In the genomic region with DNA sequence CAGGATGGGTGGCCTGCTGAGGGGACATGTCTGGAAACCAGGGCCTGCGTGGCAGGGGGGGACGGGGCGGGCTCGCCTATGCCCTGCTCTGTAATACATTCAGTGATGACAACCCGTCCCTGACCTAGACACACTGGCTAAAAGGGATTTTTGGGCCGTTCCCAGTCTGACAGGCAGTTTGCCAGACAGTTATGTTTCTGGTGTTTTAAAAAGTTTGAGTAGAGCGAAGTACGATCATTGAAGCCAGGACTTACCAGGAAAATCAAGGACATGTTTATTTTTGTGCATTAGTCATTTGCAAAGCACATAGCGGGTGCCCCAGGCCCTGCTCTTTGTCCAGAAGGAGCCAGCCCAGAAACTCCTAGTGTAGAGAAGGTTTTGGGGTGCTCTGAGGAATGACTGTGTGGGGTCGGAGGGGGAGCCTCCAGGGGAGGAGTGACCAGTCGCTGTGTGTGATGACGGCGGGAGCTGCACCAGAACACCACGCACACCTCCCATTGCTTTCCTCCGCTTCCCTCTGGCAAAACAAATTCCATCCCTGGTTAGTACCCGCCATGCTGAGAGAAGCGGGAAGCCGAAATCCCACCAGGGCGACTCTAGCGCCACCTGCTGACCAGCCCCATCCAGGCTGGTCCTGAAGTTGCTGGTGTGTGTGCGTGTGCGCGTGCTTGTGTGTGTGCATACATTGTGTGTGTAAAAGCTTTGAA, we compare ENCODE assay signal across 9 cellular contexts. TPM values are rescaled to one million over a fixed set of nuclear protein-coding genes. Genes with fewer than 3 reads are reported as not detected.
DNase-seq lines count a peak whose midpoint lies in the region; ATAC-seq, FAIRE-seq and TF ChIP-seq lines count a peak whose summit lies in the region.
"Had no signal": no experiment of that assay in that cellular context is flagged by ENCODE, and none has a peak within 500 bp of the region (broad histone marks: within the 10 kb centered on the region; RNA-seq: fewer than 3 reads in every experiment).

No MANE protein-coding gene starts in this region.

- H3K36me3 Mint-ChIP-seq in activated naive CD8-positive, alpha-beta T cell treated with anti-CD3 and anti-CD28 coated beads, Interleukin-2, amount 10 ng/mL, durations not matched to agents 7 days and 5 days: no peaks in the 10 kb centered on the region
- peaks cover 12% of the 10 kb centered on the region for H3K36me3 Mint-ChIP-seq in glutamatergic neuron (ENCODE audit: unreplicated experiment)

- no peak overlapping the region for H3K27ac Mint-ChIP-seq in activated naive CD8-positive, alpha-beta T cell treated with anti-CD3 and anti-CD28 coated beads, Interleukin-2, amount 10 ng/mL, durations not matched to agents 7 days and 5 days
- peak overlapping the region; percentile 20 for H3K27ac Mint-ChIP-seq in glutamatergic neuron (ENCODE audit: unreplicated experiment)

- H3K4me1 ChIP-seq in KMS-11 (ENCODE audit: low read depth, poor library complexity, severe bottlenecking) (no peaks in the 10 kb centered on the region), pancreas (peaks cover 0 to 10% (median 0%) of the 10 kb centered on the region in 3 donors), urinary bladder (ENCODE audit: insufficient read depth) (no peaks in the 10 kb centered on the region)

- H3K9me3 ChIP-seq in pancreas: no peaks in the 10 kb centered on the region

- no peak overlapping the region for H2AFZ ChIP-seq in KMS-11 (ENCODE audit: low read depth)

- no peaks in the 10 kb centered on the region for H4K20me1 ChIP-seq in KMS-11 (ENCODE audit: insufficient read depth)

- no peak overlapping the region for H3K9ac ChIP-seq in KMS-11

- intact Hi-C loops in pancreas (cut with DNase I): loop anchor here in 2 of 3 donors (5.0 kb wide), 2 partner anchors 111 to 286 kb away; no protein-coding TSS in a partner anchor

- H3K27me3 ChIP-seq in KMS-11 (ENCODE audit: insufficient read depth, low read depth): peaks cover 16% of the 10 kb centered on the region; the same call in 1 of the 2 replicates
- H3K27me3 ChIP-seq in pancreas: no peaks in the 10 kb centered on the region

- H3K36me3 ChIP-seq in KMS-11 (ENCODE audit: insufficient read depth): no peaks in the 10 kb centered on the region
- H3K36me3 ChIP-seq in pancreas: no peaks in the 10 kb centered on the region
- no peaks in the 10 kb centered on the region for H3K36me3 ChIP-seq in urinary bladder (ENCODE audit: insufficient read depth)

- FAIRE-seq in RCC 7860 (lab: Jason Lieb, UNC): no peak
- FAIRE-seq in pancreas (lab: Jason Lieb, UNC): no peak

- H3K27me3 Mint-ChIP-seq in activated naive CD8-positive, alpha-beta T cell treated with anti-CD3 and anti-CD28 coated beads, Interleukin-2, amount 10 ng/mL, durations not matched to agents 7 days and 5 days: no peaks in the 10 kb centered on the region
- H3K27me3 Mint-ChIP-seq in glutamatergic neuron (ENCODE audit: unreplicated experiment): peaks cover 5% of the 10 kb centered on the region

- TF ChIP-seq CTCF in KMS-11 (conservative IDR thresholded peaks at IDR 0.05; ENCODE audit: low read depth, low read length): peak; percentile 62
- peak; percentile 93 for TF ChIP-seq CTCF in glutamatergic neuron (IDR thresholded peaks at IDR 0.05; ENCODE audit: partially characterized antibody, unreplicated experiment)
- peak; percentile 64 to 77 (median 70) for TF ChIP-seq CTCF in pancreas (IDR thresholded peaks at IDR 0.05)

- 23 to 26% methylated on average over 23 of the region's 23 CpGs for WGBS in pancreas, 2 donors
- WGBS in urinary bladder: 18% methylated on average over 23 of the region's 23 CpGs

- H3K27ac ChIP-seq in KMS-11: no peak overlapping the region
- peak overlapping the region in 2 of 4 donors; percentile 22 to 33 for H3K27ac ChIP-seq in pancreas
- peak overlapping the region; percentile 79 for H3K27ac ChIP-seq in urinary bladder (ENCODE audit: low read depth)

- no peak overlapping the region for H3K4me2 ChIP-seq in KMS-11

- DNase-seq in D341Med (ENCODE audit: low spot score) (peak; percentile 90), RCC 7860 (ENCODE audit: low spot score) (peak; percentile 16), glutamatergic neuron (peak; percentile 92), pancreas (peak in 5 of 6 donors; percentile 41 to 89 (median 72))
- peak; percentile 75 for DNase-seq in activated naive CD8-positive, alpha-beta T cell treated with anti-CD3 and anti-CD28 coated beads, Interleukin-2, amount 10 ng/mL, durations not matched to agents 7 days and 5 days

- H3K4me3 ChIP-seq in KMS-11 (IDR thresholded peaks at IDR 0.05; ENCODE audit: insufficient read depth, low read depth, low read length) (no peak overlapping the region), pancreas (no peak overlapping the region), urinary bladder (ENCODE audit: low read depth, low read length) (no peak overlapping the region)

- H3K79me2 ChIP-seq in KMS-11 (ENCODE audit: insufficient read depth, low read depth): no peaks in the 10 kb centered on the region

- no peaks in the 10 kb centered on the region for H3K9me3 Mint-ChIP-seq in activated naive CD8-positive, alpha-beta T cell treated with anti-CD3 and anti-CD28 coated beads, Interleukin-2, amount 10 ng/mL, durations not matched to agents 7 days and 5 days
- peaks cover 9% of the 10 kb centered on the region for H3K9me3 Mint-ChIP-seq in glutamatergic neuron (ENCODE audit: unreplicated experiment)

- POLR2A ChIA-PET in activated naive CD8-positive, alpha-beta T cell treated with anti-CD3 and anti-CD28 coated beads, Interleukin-2, amount 10 ng/mL, durations not matched to agents 7 days and 5 days (lab: Charles Lee): no interaction called here

- H3K4me1 Mint-ChIP-seq in activated naive CD8-positive, alpha-beta T cell treated with anti-CD3 and anti-CD28 coated beads, Interleukin-2, amount 10 ng/mL, durations not matched to agents 7 days and 5 days: peaks cover 5% of the 10 kb centered on the region
- H3K4me1 Mint-ChIP-seq in glutamatergic neuron (ENCODE audit: low read depth, unreplicated experiment): peaks cover 13% of the 10 kb centered on the region

- H3K4me3 Mint-ChIP-seq in activated naive CD8-positive, alpha-beta T cell treated with anti-CD3 and anti-CD28 coated beads, Interleukin-2, amount 10 ng/mL, durations not matched to agents 7 days and 5 days: no peak overlapping the region
- H3K4me3 Mint-ChIP-seq in glutamatergic neuron (ENCODE audit: unreplicated experiment): no peak overlapping the region

- ATAC-seq in activated naive CD8-positive, alpha-beta T cell treated with anti-CD3 and anti-CD28 coated beads, Interleukin-2, amount 10 ng/mL, durations not matched to agents 7 days and 5 days (ENCODE audit: low read depth): peak; percentile 52
- ATAC-seq in pancreas (peak; percentile 78 to 80 (median 80)), GM21515 (IDR thresholded peaks at IDR 0.05; ENCODE audit: unreplicated experiment) (no peak)

RNA-seq across cellular contexts. Expression of a gene that starts 50.8 kb away (rescaled TPM):
- total RNA-seq in activated naive CD8-positive, alpha-beta T cell treated with anti-CD3 and anti-CD28 coated beads, Interleukin-2, amount 10 ng/mL, durations not matched to agents 7 days and 5 days: not detected
- total RNA-seq in glutamatergic neuron (ENCODE audit: unreplicated experiment): 184 TPM
- total RNA-seq in pancreas: 100 to 1,000 TPM in 1 of 6 donors, 10 to 100 TPM in 5; 12.0 to 114 (median 44.5) TPM
- 10 to 100 TPM; 12.0 to 14.8 TPM for polyA plus RNA-seq in pancreas
- total RNA-seq in urinary bladder: 700 TPM
- polyA plus RNA-seq in urinary bladder: 1,381 TPM
- total RNA-seq: activated CD8-positive, alpha-beta memory T cell treated with anti-CD3 and anti-CD28 coated beads for 36 hours had no signal

Comparison
In these comparisons a context has a peak if more than half of its experiments do, and no peak if none do; other contexts are left out.
1. DNase-seq: peak in every context shown above with its lines; median percentile 92 in glutamatergic neuron; 90 in D341Med; 75 in activated naive CD8-positive, alpha-beta T cell treated with anti-CD3 and anti-CD28 coated beads, Interleukin-2, amount 10 ng/mL, durations not matched to agents 7 days and 5 days; 72 in pancreas; 16 in RCC 7860.
2. RNA of a gene that starts 50.8 kb away (total RNA-seq): 700 TPM in urinary bladder (single experiment), 184 TPM in glutamatergic neuron (single experiment) and 12.0 to 114 TPM in pancreas; not detected in activated naive CD8-positive, alpha-beta T cell treated with anti-CD3 and anti-CD28 coated beads, Interleukin-2, amount 10 ng/mL, durations not matched to agents 7 days and 5 days; every median in the first group is over 4 times any median in the second.
3. Peak in every context shown above with its lines, with median percentiles within 50 percentile points of each other: CTCF ChIP-seq.